ENCODE assay signal across 8 cellular contexts in genomic region chr17:57255182-57255775, GRCh38. TPM values are rescaled to one million over a fixed set of nuclear protein-coding genes. Genes with fewer than 3 reads are reported as not detected.
DNase-seq lines count a peak whose midpoint lies in the region; ATAC-seq and TF ChIP-seq lines count a peak whose summit lies in the region.

No MANE protein-coding gene starts in this region.

- peaks cover 0 to 5% (median 2%) of the 10 kb centered on the region in 3 donors for H3K9me3 Mint-ChIP-seq in T-cell

- H3K36me3 Mint-ChIP-seq in T-cell, result peaks cover 11% of the 10 kb centered on the region

- DNase-seq in T-cell (peak in 2 of 34 experiments; percentile 6 to 20), foreskin fibroblast (peak in 1 of 2 donors; percentile 33), skeletal muscle cell (ENCODE audit: low read depth) (no peak), globus pallidus (ENCODE audit: low spot score) (no peak), NCI-H774 (lab: John Stamatoyannopoulos, UW) (no peak)
- no peak for DNase-seq in stimulated activated CD8-positive, alpha-beta memory T cell treated with anti-CD3 and anti-CD28 coated beads, Interleukin-4, amount 100 ng/mL, for 48 hours

- TF ChIP-seq CTCF in foreskin fibroblast (IDR thresholded peaks at IDR 0.05; ENCODE audit: low read depth, low read length), result no peak

- CTCF ChIA-PET in T-cell (lab: Charles Lee), result interaction anchor here in 1 of 2 donors (2.6 to 3.3 kb wide), 2 partner anchors 11 to 12 kb away, joined by 19 to 35 read pairs; no protein-coding TSS in a partner anchor

- H3K4me1 Mint-ChIP-seq in T-cell, result peaks cover 38 to 43% (median 38%) of the 10 kb centered on the region in 3 donors

- peak; percentile 3 for ATAC-seq in GM21825 (IDR thresholded peaks at IDR 0.05; ENCODE audit: unreplicated experiment)
- no peak for ATAC-seq in T-cell (replicated peaks in 1 of 4)
- ATAC-seq in HG03378 (IDR thresholded peaks at IDR 0.05; ENCODE audit: unreplicated experiment), result no peak

- H3K27ac Mint-ChIP-seq in T-cell, result peak overlapping the region; percentile 88 to 89

- no peaks in the 10 kb centered on the region for H3K27me3 Mint-ChIP-seq in T-cell

- H3K4me3 ChIP-seq in foreskin fibroblast (ENCODE audit: low read depth in 1 of 2, low read length in 2 of 2), result peak overlapping the region; percentile 58 to 70
- peak overlapping the region; percentile 64 for H3K4me3 ChIP-seq in skeletal muscle cell (ENCODE audit: low read depth, low read length)

- peak overlapping the region; percentile 87 to 98 (median 89) for H3K4me3 Mint-ChIP-seq in T-cell

- POLR2A ChIA-PET in T-cell (lab: Charles Lee), result no interaction called here

RNA-seq across cellular contexts. Expression of gene MSI2, which starts 1.0 kb away (rescaled TPM):
- total RNA-seq in T-cell, result 100 to 1,000 TPM in 4 of 5 donors, 10 to 100 TPM in 1; 98.6 to 148 (median 113) TPM
